In the genomic region with DNA sequence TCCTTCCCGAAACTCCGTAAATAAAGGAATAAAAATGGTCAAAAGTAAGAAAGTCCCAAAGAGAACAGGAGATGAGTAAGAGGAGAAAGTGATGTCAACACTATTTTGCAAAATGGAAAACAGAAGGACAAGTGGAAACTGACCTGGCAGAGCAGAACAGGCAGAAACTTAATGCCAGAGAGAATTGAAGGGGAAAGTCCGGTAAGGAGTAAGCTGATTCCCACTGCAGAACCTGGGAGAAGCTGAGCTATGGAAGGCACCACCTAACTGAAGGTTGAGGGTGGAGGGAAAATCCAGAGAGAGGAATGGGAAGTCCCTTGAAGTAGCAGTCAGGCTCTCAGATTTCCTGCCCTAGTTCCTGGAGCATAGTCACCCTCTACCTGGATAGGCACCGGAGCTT, we compare ENCODE assay signal across 23 cellular contexts. TPM values are rescaled to one million over a fixed set of nuclear protein-coding genes. Genes with fewer than 3 reads are reported as not detected.
DNase-seq lines count a peak whose midpoint lies in the region; ATAC-seq, FAIRE-seq and TF ChIP-seq lines count a peak whose summit lies in the region.
"Had no signal": no experiment of that assay in that cellular context is flagged by ENCODE, and none has a peak within 500 bp of the region (broad histone marks: within the 10 kb centered on the region; RNA-seq: fewer than 3 reads in every experiment).

No MANE protein-coding gene starts in this region.

- in situ Hi-C loops in GM12878 (cut with MboI) (no loop called here), G401 (cut with HindIII; ENCODE audit: low sequenced_read_pairs) (no loop called here)

- intact Hi-C loops in activated CD4-positive, alpha-beta T cell treated with anti-CD3 and anti-CD28 coated beads, Interleukin-2, amount 10 ng/mL, durations not matched to agents 24 days and 14 days (cut with micrococcal nuclease) = no loop called here
- intact Hi-C loops in GM12878 (cut with micrococcal nuclease; ENCODE audit: unreplicated experiment) = no loop called here
- intact Hi-C loops in tibial artery (cut with DNase I; ENCODE audit: low total_unique reads) = no loop called here

- H3K4me3 Mint-ChIP-seq in activated CD4-positive, alpha-beta T cell treated with anti-CD3 and anti-CD28 coated beads, Interleukin-2, amount 10 ng/mL, durations not matched to agents 24 days and 14 days = no peak overlapping the region
- H3K4me3 Mint-ChIP-seq: activated naive CD4-positive, alpha-beta T cell treated with anti-CD3 and anti-CD28 coated beads for 36 hours; immature natural killer cell; T-cell had no signal

- DNase-seq in activated CD4-positive, alpha-beta T cell treated with anti-CD3 and anti-CD28 coated beads, Interleukin-2, amount 10 ng/mL, durations not matched to agents 24 days and 14 days = no peak
- no peak for DNase-seq in activated CD4-positive, alpha-beta T cell treated with anti-CD3 and anti-CD28 coated beads, Interleukin-2, amount 50 U/mL, for 48 hours
- DNase-seq in GM12878 (ENCODE audit: low read depth, low spot score) (no peak), iris pigment epithelial cell (ENCODE audit: low read depth) (peak; percentile 26), tibial artery (no peak), G401 (ENCODE audit: low spot score) (no peak)
- no peak for DNase-seq in stimulated activated naive CD4-positive, alpha-beta T cell treated with Interleukin-2 at 50 U/mL for 16 hours (lab: John Stamatoyannopoulos, UW)
- DNase-seq: 8988T; activated naive CD4-positive, alpha-beta T cell treated with anti-CD3 and anti-CD28 coated beads for 36 hours; activated T-cell treated with anti-CD3 and anti-CD28 coated beads, Interleukin-2, amount 50 U/mL, for 1 hour; GF-D8; immature natural killer cell; naive B cell; NCI-H1694; stimulated activated CD4-positive, alpha-beta T cell treated with anti-CD3 and anti-CD28 coated beads, Interleukin-2, amount 100 ng/mL, for 48 hours; T-cell had no signal

- H3K4me2 ChIP-seq in GM12878 (ENCODE audit: control insufficient read depth, insufficient read depth) = no peak overlapping the region

- no TSS peak for BruUV-seq in GM12878 (replicated peaks; lab: Mats Ljungman, UMichigan)

- H3K4me1 ChIP-seq in GM12878 (ENCODE audit: control insufficient read depth, insufficient read depth, low read length) (peaks cover 38% of the 10 kb centered on the region), tibial artery (peaks cover 0 to 56% (median 38%) of the 10 kb centered on the region in 4 donors)
- H3K4me1 ChIP-seq: parathyroid adenoma had no signal

- no peak for TF ChIP-seq RAD21 in GM12878 (IDR thresholded peaks at IDR 0.05; ENCODE audit: insufficient read depth, low read depth, low read length)

- peak overlapping the region; percentile 52 for H2AFZ ChIP-seq in GM12878 (ENCODE audit: control insufficient read depth, low read depth, low read length)
- H2AFZ ChIP-seq: parathyroid adenoma had no signal

- no peaks in the 10 kb centered on the region for H3K9me3 Mint-ChIP-seq in activated CD4-positive, alpha-beta T cell treated with anti-CD3 and anti-CD28 coated beads, Interleukin-2, amount 10 ng/mL, durations not matched to agents 24 days and 14 days
- H3K9me3 Mint-ChIP-seq: activated naive CD4-positive, alpha-beta T cell treated with anti-CD3 and anti-CD28 coated beads for 36 hours; immature natural killer cell; T-cell had no signal

- H3K9me3 ChIP-seq in GM12878 (replicated peaks; ENCODE audit: control insufficient read depth, insufficient read depth, low read length) (no peaks in the 10 kb centered on the region; the same call in 2 of the 3 replicates), tibial artery (no peaks in the 10 kb centered on the region)

- no peaks in the 10 kb centered on the region for H4K20me1 ChIP-seq in GM12878 (ENCODE audit: control insufficient read depth, insufficient read depth)

- H3K27me3 Mint-ChIP-seq in activated CD4-positive, alpha-beta T cell treated with anti-CD3 and anti-CD28 coated beads, Interleukin-2, amount 10 ng/mL, durations not matched to agents 24 days and 14 days = peaks cover 19% of the 10 kb centered on the region
- H3K27me3 Mint-ChIP-seq: naive B cell had no signal

- CTCF ChIA-PET in GM12878 (lab: Yijun Ruan, JAX) = interaction anchor here (0.8 to 3.1 kb wide), 3 partner anchors 21 to 40 kb away, joined by 3 to 24 read pairs (median 4); no protein-coding TSS in a partner anchor

- RAD21 ChIA-PET in GM12878 (lab: Charles Lee; ENCODE audit: unreplicated experiment) = interaction anchor here (0.7 to 1.1 kb wide), 4 partner anchors 10 to 208 kb away, joined by 3 read pairs; no protein-coding TSS in a partner anchor

- POLR2A ChIA-PET in GM12878 (lab: Charles Lee) = interaction anchor here (0.9 kb wide), 1 partner anchor 22 kb away, joined by 4 read pairs; no protein-coding TSS in a partner anchor

- no peaks in the 10 kb centered on the region for H3K36me3 Mint-ChIP-seq in activated CD4-positive, alpha-beta T cell treated with anti-CD3 and anti-CD28 coated beads, Interleukin-2, amount 10 ng/mL, durations not matched to agents 24 days and 14 days (ENCODE audit: low read depth)
- H3K36me3 Mint-ChIP-seq: immature natural killer cell, T-cell had no signal

- ATAC-seq in GM12878 (no peak), GM21717 (IDR thresholded peaks at IDR 0.05; ENCODE audit: unreplicated experiment) (no peak)
- ATAC-seq: T-cell had no signal

- peaks cover 5% of the 10 kb centered on the region for H3K4me1 Mint-ChIP-seq in activated CD4-positive, alpha-beta T cell treated with anti-CD3 and anti-CD28 coated beads, Interleukin-2, amount 10 ng/mL, durations not matched to agents 24 days and 14 days
- H3K4me1 Mint-ChIP-seq: immature natural killer cell, T-cell had no signal

- H3K27me3 ChIP-seq in GM12878 (replicated peaks in 1 of 2; ENCODE audit: control insufficient read depth in 2 of 2, insufficient read depth in 2 of 2, low read length in 1 of 2) (no peaks in the 10 kb centered on the region), tibial artery (no peaks in the 10 kb centered on the region)

- TF ChIP-seq POLR2A in GM12878 (IDR thresholded peaks at IDR 0.05; ENCODE audit: low read depth, low read length) = no peak

- FAIRE-seq in GM12878 (lab: Jason Lieb, UNC) = no peak
- FAIRE-seq: colon had no signal

- peak overlapping the region; percentile 69; the same call in 1 of the 2 replicates for H3K27ac ChIP-seq in GM12878 (ENCODE audit: control insufficient read depth, insufficient read depth)
- H3K27ac ChIP-seq in tibial artery = peak overlapping the region; percentile 48 to 58
- H3K27ac ChIP-seq: epithelial cell of prostate, parathyroid adenoma had no signal

- SMC1A ChIA-PET in GM12878 (lab: Charles Lee; ENCODE audit: uncharacterized antibody, unreplicated experiment) = interaction anchor here (0.6 to 1.8 kb wide), 6 partner anchors 9 to 413 kb away, joined by 3 to 4 read pairs (median 4); no protein-coding TSS in a partner anchor

- TF ChIP-seq EP300 in GM12878 (IDR thresholded peaks at IDR 0.05; ENCODE audit: borderline replicate concordance in 1 of 2, control insufficient read depth in 1 of 2, low read depth in 2 of 2, low read length in 2 of 2) = no peak

- 93% methylated on average over 4 of the region's 4 CpGs for WGBS in GM12878 (ENCODE audit: insufficient coverage, insufficient replicate concordance, low lambda C conversion rate, missing lambda C conversion rate)

- H3K4me3 ChIP-seq in GM12878 = no peak overlapping the region
- no peak overlapping the region for H3K4me3 ChIP-seq in tibial artery
- H3K4me3 ChIP-seq: skin epidermis had no signal

- no peak overlapping the region for H3K9ac ChIP-seq in GM12878 (ENCODE audit: control insufficient read depth, insufficient read depth, low read length)
- H3K9ac ChIP-seq: parathyroid adenoma had no signal

- H3K36me3 ChIP-seq in GM12878 (ENCODE audit: control insufficient read depth in 2 of 2, insufficient read depth in 2 of 2, low read length in 1 of 2) = no peaks in the 10 kb centered on the region
- H3K36me3 ChIP-seq in tibial artery = no peaks in the 10 kb centered on the region

- peak overlapping the region; percentile 43 for H3K27ac Mint-ChIP-seq in activated CD4-positive, alpha-beta T cell treated with anti-CD3 and anti-CD28 coated beads, Interleukin-2, amount 10 ng/mL, durations not matched to agents 24 days and 14 days
- H3K27ac Mint-ChIP-seq: activated naive CD4-positive, alpha-beta T cell treated with anti-CD3 and anti-CD28 coated beads for 36 hours; immature natural killer cell; T-cell had no signal

- no peaks in the 10 kb centered on the region for H3K79me2 ChIP-seq in GM12878 (ENCODE audit: control insufficient read depth, insufficient read depth, low read length)
- H3K79me2 ChIP-seq: parathyroid adenoma had no signal

- TF ChIP-seq CTCF in GM12878 (IDR thresholded peaks at IDR 0.05 in 2 of 3, conservative IDR thresholded peaks at IDR 0.05 in 1 of 3; ENCODE audit: control insufficient read depth in 2 of 3, extremely low read depth in 1 of 3, insufficient read depth in 1 of 3, low read depth in 3 of 3, low read length in 3 of 3) (no peak), tibial artery (IDR thresholded peaks at IDR 0.05) (no peak)

TF ChIP-seq in GM12878, 131 proteins besides CTCF, POLR2A, EP300 and RAD21 (continues in another document):
- no peak for TF ChIP-seq ATF3 (IDR thresholded peaks at IDR 0.05; ENCODE audit: borderline replicate concordance, extremely low read depth, low read depth, low read length)

RNA-seq across cellular contexts. Expression of gene MOGAT1, which starts 59.7 kb away (rescaled TPM):
- not detected in 2 replicates for total RNA-seq in activated CD4-positive, alpha-beta T cell treated with anti-CD3 and anti-CD28 coated beads, Interleukin-2, amount 10 ng/mL, durations not matched to agents 24 days and 14 days
- not detected in 2 replicates for total RNA-seq in GM12878 (2013; cell fraction: nucleolus; rRNA removed)
- total RNA-seq in GM12878 (2014; rRNA removed) (not detected in 2 replicates), GM12878 (2014; rRNA removed; fragmentation: Illumina TruSeq; extraction: Trizol) (not detected in 2 replicates), GM12878 (2021) (not detected in 2 replicates)
- polyA plus RNA-seq in GM12878 (2011; ENCODE audit: low read depth) = not detected
- polyA plus RNA-seq in GM12878 (2011; rRNA removed) (not detected in 2 replicates), GM12878 (2014; fragmentation: Illumina TruSeq; extraction: Trizol) (not detected in 2 replicates), GM12878 (2014; fragmentation: Nextera tagmentation; extraction: Ambion mirVana) (not detected), GM12878 (2014; rRNA removed) (not detected in 2 replicates), GM12878 (2016; fragmentation: Nextera tagmentation; extraction: Ambion mirVana) (not detected)
- polyA plus RNA-seq in GM12878 (2011; cell fraction: cytosol; rRNA removed) = not detected in 2 replicates
- polyA plus RNA-seq in GM12878 (2011; cell fraction: nucleus; rRNA removed) = not detected in 2 replicates
- not detected in 2 replicates for polyA plus RNA-seq in GM12878 (2012)
- polyA minus RNA-seq in GM12878 (2011; rRNA and poly(A)+ RNA removed) = not detected in 2 replicates
- polyA minus RNA-seq in GM12878 (2011; cell fraction: cytosol; rRNA and poly(A)+ RNA removed) = not detected in 2 replicates
- not detected in 2 replicates for polyA minus RNA-seq in GM12878 (2011; cell fraction: nucleus; rRNA and poly(A)+ RNA removed)
- not detected in 2 replicates for total RNA-seq in G401 (2014; rRNA removed; shearing (Covaris generic))
- total RNA-seq: activated naive CD4-positive, alpha-beta T cell treated with anti-CD3 and anti-CD28 coated beads for 36 hours; lung microvascular endothelial cell; T-cell had no signal
- polyA plus RNA-seq: BJ, immature natural killer cell had no signal
